Comparison of ENCODE assay signal across 1 cellular context in genomic region chr20:1283522-1284210, GRCh38.
TF ChIP-seq lines count a peak whose summit lies in the region.

No MANE protein-coding gene starts in this region.

TF ChIP-seq in HepG2, 621 proteins besides CTCF, POLR2A, EP300 and RAD21:
- no peak for TF ChIP-seq TCF7 (IDR thresholded peaks at IDR 0.05; ENCODE audit: low read depth)
- TF ChIP-seq RFX1 (IDR thresholded peaks at IDR 0.05), result 0 out of 2 replicates have a peak, but pooled peaks have one; percentile 12
TF ChIP-seq in HepG2: peak in this region for 1.
